In the genomic region with DNA sequence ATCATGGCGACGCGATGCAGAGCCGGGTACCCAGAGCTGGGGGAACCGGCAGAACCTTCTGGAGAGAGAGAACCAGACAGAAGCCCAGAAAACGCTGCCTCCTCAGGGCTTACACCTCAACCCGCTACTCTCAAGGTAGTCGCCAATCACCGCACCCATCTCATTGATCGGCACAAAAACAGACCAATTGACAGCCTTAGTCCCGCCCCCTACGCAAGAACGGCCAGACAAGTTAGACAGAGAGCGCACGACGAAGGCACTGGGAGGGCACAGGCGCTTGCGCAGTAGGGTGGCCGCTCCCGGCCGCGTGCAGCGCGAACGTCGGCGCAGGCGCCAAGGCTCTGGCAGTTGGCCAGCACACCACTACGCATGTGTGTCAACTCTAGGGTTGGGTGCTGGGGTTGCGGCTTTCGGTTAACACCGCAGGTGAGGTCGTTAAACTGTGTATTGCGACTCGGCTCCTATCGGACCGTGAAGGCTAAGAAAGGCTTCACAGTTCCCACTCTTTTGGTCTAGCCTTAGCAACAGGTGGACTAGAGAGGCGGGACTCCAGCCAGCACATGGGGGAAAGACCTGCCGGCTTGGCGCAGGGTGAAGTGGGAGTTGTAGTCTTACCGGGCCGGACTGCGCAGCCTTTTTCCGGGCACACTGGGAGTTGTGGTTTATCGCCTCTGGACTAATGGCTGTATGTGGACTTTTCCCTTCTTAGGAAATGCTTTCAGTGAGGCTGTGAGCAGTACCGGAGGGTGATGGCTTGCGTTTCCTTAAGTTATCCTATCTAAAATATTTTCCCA, we compare ENCODE assay signal across 1 cellular context.
TF ChIP-seq lines count a peak whose summit lies in the region.

A gene (minus strand): TSS at position 113 of the 794 bp plus-strand sequence. CDS start 108 bp downstream, at position 5.
A gene (plus strand): TSS at position 347 of the 794 bp plus-strand sequence. CDS start 1,232 bp downstream, outside the sequence.

TF ChIP-seq in K562, 482 proteins besides CTCF, POLR2A, EP300 and RAD21 (continued from another document and continues in another):
- TF ChIP-seq, protein P1, sequence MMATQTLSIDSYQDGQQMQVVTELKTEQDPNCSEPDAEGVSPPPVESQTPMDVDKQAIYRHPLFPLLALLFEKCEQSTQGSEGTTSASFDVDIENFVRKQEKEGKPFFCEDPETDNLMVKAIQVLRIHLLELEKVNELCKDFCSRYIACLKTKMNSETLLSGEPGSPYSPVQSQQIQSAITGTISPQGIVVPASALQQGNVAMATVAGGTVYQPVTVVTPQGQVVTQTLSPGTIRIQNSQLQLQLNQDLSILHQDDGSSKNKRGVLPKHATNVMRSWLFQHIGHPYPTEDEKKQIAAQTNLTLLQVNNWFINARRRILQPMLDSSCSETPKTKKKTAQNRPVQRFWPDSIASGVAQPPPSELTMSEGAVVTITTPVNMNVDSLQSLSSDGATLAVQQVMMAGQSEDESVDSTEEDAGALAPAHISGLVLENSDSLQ (IDR thresholded peaks at IDR 0.05), result peak; percentile 100
- TF ChIP-seq ZNF589 (CRISPR knock-in tag; IDR thresholded peaks at IDR 0.05; ENCODE audit: low read depth) (no peak), XRCC5 (IDR thresholded peaks at IDR 0.05; ENCODE audit: low read depth, low read length) (no peak), TFAM (CRISPR knock-in tag; conservative IDR thresholded peaks at IDR 0.05) (no peak), ETS2 (tag; IDR thresholded peaks at IDR 0.05; ENCODE audit: borderline replicate concordance, poor library complexity, severe bottlenecking) (no peak), NR4A1 (CRISPR knock-in tag; IDR thresholded peaks at IDR 0.05) (no peak), NR4A1 (tag; IDR thresholded peaks at IDR 0.05) (no peak), ZNF124 (CRISPR knock-in tag; IDR thresholded peaks at IDR 0.05) (no peak), ERF (CRISPR knock-in tag; IDR thresholded peaks at IDR 0.05) (no peak), YBX1 (IDR thresholded peaks at IDR 0.05) (no peak), ASH1L (IDR thresholded peaks at IDR 0.05; ENCODE audit: borderline replicate concordance, low read depth, partially characterized antibody) (peak; percentile 94), HSF4 (CRISPR knock-in tag; IDR thresholded peaks at IDR 0.05; ENCODE audit: borderline replicate concordance) (no peak), DPF2 (IDR thresholded peaks at IDR 0.05) (no peak), HLTF (IDR thresholded peaks at IDR 0.05) (no peak), FUS (optimal IDR thresholded peaks at IDR 0.05; ENCODE audit: low read depth, low read length) (no peak), IRF2 (CRISPR knock-in tag; IDR thresholded peaks at IDR 0.05) (no peak), ZNF584 (CRISPR knock-in tag; IDR thresholded peaks at IDR 0.05; ENCODE audit: low read depth) (0 out of 2 replicates have a peak, but pooled peaks have one; percentile 37), TAF9B (IDR thresholded peaks at IDR 0.05; ENCODE audit: partially characterized antibody) (peak; percentile 78), FOXA3 (CRISPR knock-in tag; conservative IDR thresholded peaks at IDR 0.05 in 1 of 2, IDR thresholded peaks at IDR 0.05 in 1 of 2) (no peak), STAG1 (CRISPR knock-in tag; IDR thresholded peaks at IDR 0.05; ENCODE audit: borderline replicate concordance) (no peak), FOXA1 (IDR thresholded peaks at IDR 0.05; ENCODE audit: borderline replicate concordance) (no peak), ZNF24 (IDR thresholded peaks at IDR 0.05) (no peak), RHOXF2B (CRISPR knock-in tag; conservative IDR thresholded peaks at IDR 0.05) (no peak), MYC (IDR thresholded peaks at IDR 0.05; ENCODE audit: low read depth, low read length) (peak; percentile 98), MYC (CRISPR knock-in tag; IDR thresholded peaks at IDR 0.05; ENCODE audit: borderline replicate concordance, low read depth) (no peak; the same call in 1 of the 2 replicates), PHF21A (IDR thresholded peaks at IDR 0.05; ENCODE audit: borderline replicate concordance, low read depth) (no peak), SRSF9 (IDR thresholded peaks at IDR 0.05; ENCODE audit: borderline replicate concordance, low read depth, low read length) (no peak), POLR3G (IDR thresholded peaks at IDR 0.05; ENCODE audit: extremely low read depth, insufficient read length, insufficient replicate concordance) (no peak), TAF1 (IDR thresholded peaks at IDR 0.05; ENCODE audit: control insufficient read depth, extremely low read depth, insufficient read depth, low read length, severe bottlenecking) (peak; percentile 82), BHLHE40 (IDR thresholded peaks at IDR 0.05; ENCODE audit: low read length) (no peak; the same call in 1 of the 2 replicates)
- TF ChIP-seq, protein P2, sequence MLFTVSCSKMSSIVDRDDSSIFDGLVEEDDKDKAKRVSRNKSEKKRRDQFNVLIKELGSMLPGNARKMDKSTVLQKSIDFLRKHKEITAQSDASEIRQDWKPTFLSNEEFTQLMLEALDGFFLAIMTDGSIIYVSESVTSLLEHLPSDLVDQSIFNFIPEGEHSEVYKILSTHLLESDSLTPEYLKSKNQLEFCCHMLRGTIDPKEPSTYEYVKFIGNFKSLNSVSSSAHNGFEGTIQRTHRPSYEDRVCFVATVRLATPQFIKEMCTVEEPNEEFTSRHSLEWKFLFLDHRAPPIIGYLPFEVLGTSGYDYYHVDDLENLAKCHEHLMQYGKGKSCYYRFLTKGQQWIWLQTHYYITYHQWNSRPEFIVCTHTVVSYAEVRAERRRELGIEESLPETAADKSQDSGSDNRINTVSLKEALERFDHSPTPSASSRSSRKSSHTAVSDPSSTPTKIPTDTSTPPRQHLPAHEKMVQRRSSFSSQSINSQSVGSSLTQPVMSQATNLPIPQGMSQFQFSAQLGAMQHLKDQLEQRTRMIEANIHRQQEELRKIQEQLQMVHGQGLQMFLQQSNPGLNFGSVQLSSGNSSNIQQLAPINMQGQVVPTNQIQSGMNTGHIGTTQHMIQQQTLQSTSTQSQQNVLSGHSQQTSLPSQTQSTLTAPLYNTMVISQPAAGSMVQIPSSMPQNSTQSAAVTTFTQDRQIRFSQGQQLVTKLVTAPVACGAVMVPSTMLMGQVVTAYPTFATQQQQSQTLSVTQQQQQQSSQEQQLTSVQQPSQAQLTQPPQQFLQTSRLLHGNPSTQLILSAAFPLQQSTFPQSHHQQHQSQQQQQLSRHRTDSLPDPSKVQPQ (CRISPR knock-in tag; IDR thresholded peaks at IDR 0.05; ENCODE audit: borderline replicate concordance), result no peak
- TF ChIP-seq, protein P3, sequence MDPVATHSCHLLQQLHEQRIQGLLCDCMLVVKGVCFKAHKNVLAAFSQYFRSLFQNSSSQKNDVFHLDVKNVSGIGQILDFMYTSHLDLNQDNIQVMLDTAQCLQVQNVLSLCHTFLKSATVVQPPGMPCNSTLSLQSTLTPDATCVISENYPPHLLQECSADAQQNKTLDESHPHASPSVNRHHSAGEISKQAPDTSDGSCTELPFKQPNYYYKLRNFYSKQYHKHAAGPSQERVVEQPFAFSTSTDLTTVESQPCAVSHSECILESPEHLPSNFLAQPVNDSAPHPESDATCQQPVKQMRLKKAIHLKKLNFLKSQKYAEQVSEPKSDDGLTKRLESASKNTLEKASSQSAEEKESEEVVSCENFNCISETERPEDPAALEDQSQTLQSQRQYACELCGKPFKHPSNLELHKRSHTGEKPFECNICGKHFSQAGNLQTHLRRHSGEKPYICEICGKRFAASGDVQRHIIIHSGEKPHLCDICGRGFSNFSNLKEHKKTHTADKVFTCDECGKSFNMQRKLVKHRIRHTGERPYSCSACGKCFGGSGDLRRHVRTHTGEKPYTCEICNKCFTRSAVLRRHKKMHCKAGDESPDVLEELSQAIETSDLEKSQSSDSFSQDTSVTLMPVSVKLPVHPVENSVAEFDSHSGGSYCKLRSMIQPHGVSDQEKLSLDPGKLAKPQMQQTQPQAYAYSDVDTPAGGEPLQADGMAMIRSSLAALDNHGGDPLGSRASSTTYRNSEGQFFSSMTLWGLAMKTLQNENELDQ (CRISPR knock-in tag; IDR thresholded peaks at IDR 0.05; ENCODE audit: borderline replicate concordance), result no peak
- TF ChIP-seq, protein P4, sequence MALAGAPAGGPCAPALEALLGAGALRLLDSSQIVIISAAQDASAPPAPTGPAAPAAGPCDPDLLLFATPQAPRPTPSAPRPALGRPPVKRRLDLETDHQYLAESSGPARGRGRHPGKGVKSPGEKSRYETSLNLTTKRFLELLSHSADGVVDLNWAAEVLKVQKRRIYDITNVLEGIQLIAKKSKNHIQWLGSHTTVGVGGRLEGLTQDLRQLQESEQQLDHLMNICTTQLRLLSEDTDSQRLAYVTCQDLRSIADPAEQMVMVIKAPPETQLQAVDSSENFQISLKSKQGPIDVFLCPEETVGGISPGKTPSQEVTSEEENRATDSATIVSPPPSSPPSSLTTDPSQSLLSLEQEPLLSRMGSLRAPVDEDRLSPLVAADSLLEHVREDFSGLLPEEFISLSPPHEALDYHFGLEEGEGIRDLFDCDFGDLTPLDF (CRISPR knock-in tag; IDR thresholded peaks at IDR 0.05), result no peak
- TF ChIP-seq, protein P5, sequence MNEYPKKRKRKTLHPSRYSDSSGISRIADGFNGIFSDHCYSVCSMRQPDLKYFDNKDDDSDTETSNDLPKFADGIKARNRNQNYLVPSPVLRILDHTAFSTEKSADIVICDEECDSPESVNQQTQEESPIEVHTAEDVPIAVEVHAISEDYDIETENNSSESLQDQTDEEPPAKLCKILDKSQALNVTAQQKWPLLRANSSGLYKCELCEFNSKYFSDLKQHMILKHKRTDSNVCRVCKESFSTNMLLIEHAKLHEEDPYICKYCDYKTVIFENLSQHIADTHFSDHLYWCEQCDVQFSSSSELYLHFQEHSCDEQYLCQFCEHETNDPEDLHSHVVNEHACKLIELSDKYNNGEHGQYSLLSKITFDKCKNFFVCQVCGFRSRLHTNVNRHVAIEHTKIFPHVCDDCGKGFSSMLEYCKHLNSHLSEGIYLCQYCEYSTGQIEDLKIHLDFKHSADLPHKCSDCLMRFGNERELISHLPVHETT (CRISPR knock-in tag; conservative IDR thresholded peaks at IDR 0.05 in 1 of 2, IDR thresholded peaks at IDR 0.05 in 1 of 2), result 0 out of 4 replicates have a peak, but pooled peaks of 1 of the 2 experiments have one; percentile 39
- TF ChIP-seq, protein P6, sequence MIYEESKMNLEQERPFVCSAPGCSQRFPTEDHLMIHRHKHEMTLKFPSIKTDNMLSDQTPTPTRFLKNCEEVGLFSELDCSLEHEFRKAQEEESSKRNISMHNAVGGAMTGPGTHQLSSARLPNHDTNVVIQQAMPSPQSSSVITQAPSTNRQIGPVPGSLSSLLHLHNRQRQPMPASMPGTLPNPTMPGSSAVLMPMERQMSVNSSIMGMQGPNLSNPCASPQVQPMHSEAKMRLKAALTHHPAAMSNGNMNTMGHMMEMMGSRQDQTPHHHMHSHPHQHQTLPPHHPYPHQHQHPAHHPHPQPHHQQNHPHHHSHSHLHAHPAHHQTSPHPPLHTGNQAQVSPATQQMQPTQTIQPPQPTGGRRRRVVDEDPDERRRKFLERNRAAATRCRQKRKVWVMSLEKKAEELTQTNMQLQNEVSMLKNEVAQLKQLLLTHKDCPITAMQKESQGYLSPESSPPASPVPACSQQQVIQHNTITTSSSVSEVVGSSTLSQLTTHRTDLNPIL (CRISPR knock-in tag; IDR thresholded peaks at IDR 0.05), result no peak
- TF ChIP-seq, protein P7, sequence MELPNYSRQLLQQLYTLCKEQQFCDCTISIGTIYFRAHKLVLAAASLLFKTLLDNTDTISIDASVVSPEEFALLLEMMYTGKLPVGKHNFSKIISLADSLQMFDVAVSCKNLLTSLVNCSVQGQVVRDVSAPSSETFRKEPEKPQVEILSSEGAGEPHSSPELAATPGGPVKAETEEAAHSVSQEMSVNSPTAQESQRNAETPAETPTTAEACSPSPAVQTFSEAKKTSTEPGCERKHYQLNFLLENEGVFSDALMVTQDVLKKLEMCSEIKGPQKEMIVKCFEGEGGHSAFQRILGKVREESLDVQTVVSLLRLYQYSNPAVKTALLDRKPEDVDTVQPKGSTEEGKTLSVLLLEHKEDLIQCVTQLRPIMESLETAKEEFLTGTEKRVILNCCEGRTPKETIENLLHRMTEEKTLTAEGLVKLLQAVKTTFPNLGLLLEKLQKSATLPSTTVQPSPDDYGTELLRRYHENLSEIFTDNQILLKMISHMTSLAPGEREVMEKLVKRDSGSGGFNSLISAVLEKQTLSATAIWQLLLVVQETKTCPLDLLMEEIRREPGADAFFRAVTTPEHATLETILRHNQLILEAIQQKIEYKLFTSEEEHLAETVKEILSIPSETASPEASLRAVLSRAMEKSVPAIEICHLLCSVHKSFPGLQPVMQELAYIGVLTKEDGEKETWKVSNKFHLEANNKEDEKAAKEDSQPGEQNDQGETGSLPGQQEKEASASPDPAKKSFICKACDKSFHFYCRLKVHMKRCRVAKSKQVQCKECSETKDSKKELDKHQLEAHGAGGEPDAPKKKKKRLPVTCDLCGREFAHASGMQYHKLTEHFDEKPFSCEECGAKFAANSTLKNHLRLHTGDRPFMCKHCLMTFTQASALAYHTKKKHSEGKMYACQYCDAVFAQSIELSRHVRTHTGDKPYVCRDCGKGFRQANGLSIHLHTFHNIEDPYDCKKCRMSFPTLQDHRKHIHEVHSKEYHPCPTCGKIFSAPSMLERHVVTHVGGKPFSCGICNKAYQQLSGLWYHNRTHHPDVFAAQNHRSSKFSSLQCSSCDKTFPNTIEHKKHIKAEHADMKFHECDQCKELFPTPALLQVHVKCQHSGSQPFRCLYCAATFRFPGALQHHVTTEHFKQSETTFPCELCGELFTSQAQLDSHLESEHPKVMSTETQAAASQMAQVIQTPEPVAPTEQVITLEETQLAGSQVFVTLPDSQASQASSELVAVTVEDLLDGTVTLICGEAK (IDR thresholded peaks at IDR 0.05), result peak; percentile 52; the same call in 1 of the 2 replicates
- TF ChIP-seq, protein P7 (CRISPR knock-in tag; IDR thresholded peaks at IDR 0.05), result no peak
